19 cellular contexts compared by ENCODE assay signal in the genomic region with DNA sequence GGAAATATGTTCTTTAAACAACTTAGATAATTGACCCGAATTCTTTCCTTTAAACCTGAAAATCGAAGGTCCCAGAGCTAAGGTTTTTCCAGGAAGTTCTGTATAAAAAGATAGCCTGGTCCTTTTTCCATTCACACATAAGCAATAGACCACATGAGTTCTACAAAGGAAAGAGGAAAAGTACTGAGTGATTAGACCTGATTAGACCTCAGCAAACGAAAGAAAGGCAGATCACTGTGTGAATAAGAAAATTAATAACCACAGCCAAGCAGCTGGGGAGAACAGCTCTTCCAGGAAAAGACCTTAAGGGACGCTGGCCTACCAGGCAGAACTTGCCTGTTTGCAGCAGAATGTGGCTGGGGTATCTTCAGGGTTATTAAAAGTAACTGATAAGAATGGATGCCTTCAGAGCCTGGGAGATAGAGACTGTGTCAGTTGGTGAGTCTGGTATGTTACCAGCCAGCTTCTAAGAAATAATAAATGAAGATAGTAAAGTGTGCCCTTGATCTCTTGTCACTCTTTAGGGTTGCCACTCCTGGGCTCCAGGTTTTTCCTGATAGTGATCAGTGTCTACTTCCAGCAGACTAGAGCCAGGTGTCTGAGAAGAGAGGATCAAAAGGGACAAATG.
DNase-seq lines count a peak whose midpoint lies in the region; ATAC-seq, FAIRE-seq and TF ChIP-seq lines count a peak whose summit lies in the region.
"Had no signal": no experiment of that assay in that cellular context is flagged by ENCODE, and none has a peak within 500 bp of the region (broad histone marks: within the 10 kb centered on the region; RNA-seq: fewer than 3 reads in every experiment).

No MANE protein-coding gene starts in this region.

- no peaks in the 10 kb centered on the region for H3K27me3 Mint-ChIP-seq in nephron (ENCODE audit: low read depth)
- peaks cover 0 to 17% (median 7%) of the 10 kb centered on the region in 5 donors for H3K27me3 Mint-ChIP-seq in naive thymus-derived CD4-positive, alpha-beta T cell

- H3K4me1 ChIP-seq in A549 (peaks cover 37% of the 10 kb centered on the region), ascending aorta (peaks cover 5 to 30% of the 10 kb centered on the region in 2 donors), heart left ventricle (peaks cover 0 to 32% (median 13%) of the 10 kb centered on the region in 12 donors)
- no peaks in the 10 kb centered on the region for H3K4me1 ChIP-seq in naive thymus-derived CD4-positive, alpha-beta T cell (ENCODE audit: control insufficient read depth in 2 of 2, insufficient read depth in 2 of 2, low read length in 2 of 2)
- H3K4me1 ChIP-seq: prostate gland had no signal

- no peak for TF ChIP-seq POLR2A in A549 (IDR thresholded peaks at IDR 0.05; ENCODE audit: low read length)
- TF ChIP-seq POLR2A in heart left ventricle (IDR thresholded peaks at IDR 0.05) = no peak

- H3K9me3 Mint-ChIP-seq in nephron = no peaks in the 10 kb centered on the region
- H3K9me3 Mint-ChIP-seq in naive thymus-derived CD4-positive, alpha-beta T cell = peaks cover 0 to 1% (median 0%) of the 10 kb centered on the region in 11 donors
- H3K9me3 Mint-ChIP-seq: activated CD4-positive, alpha-beta T cell treated with anti-CD3 and anti-CD28 coated beads, Interleukin-2, amount 10 ng/mL, durations not matched to agents 24 days and 14 days; activated naive CD8-positive, alpha-beta T cell treated with anti-CD3 and anti-CD28 coated beads, Interleukin-2, amount 50 U/mL, for 24 hours; CD8-positive, alpha-beta T cell had no signal

- no peak for DNase-seq in A549 (ENCODE audit: low read depth in 1 of 2, low spot score in 1 of 2)
- DNase-seq in ascending aorta (ENCODE audit: low spot score in 2 of 2) = no peak
- no peak for DNase-seq in heart left ventricle
- no peak for DNase-seq in activated CD4-positive, CD25-positive, alpha-beta regulatory T cell treated with anti-CD3 and anti-CD28 coated beads, Interleukin-2, amount 50 U/mL, for 72 hours
- DNase-seq in DMS114 treated with DMSO at 0.1 percent for 48 hours (lab: John Stamatoyannopoulos, UW; ENCODE audit: unreplicated experiment) = no peak
- no peak for DNase-seq in naive thymus-derived CD4-positive, alpha-beta T cell
- no peak for DNase-seq in NCI-H2196 treated with DMSO at 0.1 percent for 48 hours (lab: John Stamatoyannopoulos, UW; ENCODE audit: unreplicated experiment)
- DNase-seq: activated CD4-positive, alpha-beta T cell treated with anti-CD3 and anti-CD28 coated beads, Interleukin-2, amount 10 ng/mL, durations not matched to agents 24 days and 14 days; activated naive CD8-positive, alpha-beta T cell treated with anti-CD3 and anti-CD28 coated beads, Interleukin-2, amount 50 U/mL, for 24 hours; activated T-cell treated with anti-CD3 and anti-CD28 coated beads, Interleukin-2, amount 50 U/mL, for 1 hour; CD8-positive, alpha-beta T cell; foreskin fibroblast; GDM1; NCI-H2081 treated with DMSO at 0.1 percent for 48 hours; NCI-H82; T-helper 2 cell; upper lobe of right lung had no signal

- H3K27ac Mint-ChIP-seq in nephron = peak overlapping the region in 2 of 3 experiments; percentile 28 to 61
- no peak overlapping the region for H3K27ac Mint-ChIP-seq in naive thymus-derived CD4-positive, alpha-beta T cell
- H3K27ac Mint-ChIP-seq: activated CD4-positive, alpha-beta T cell treated with anti-CD3 and anti-CD28 coated beads, Interleukin-2, amount 10 ng/mL, durations not matched to agents 24 days and 14 days; activated naive CD8-positive, alpha-beta T cell treated with anti-CD3 and anti-CD28 coated beads, Interleukin-2, amount 50 U/mL, for 24 hours; CD8-positive, alpha-beta T cell had no signal

- WGBS in A549 (ENCODE audit: missing lambda C conversion rate) = 80% methylated on average over 4 of the region's 4 CpGs
- WGBS in heart left ventricle, 4 donors = 31 to 38% (median 34%) methylated on average over 4 of the region's 4 CpGs

- peaks cover 32% of the 10 kb centered on the region for H3K4me1 Mint-ChIP-seq in nephron
- H3K4me1 Mint-ChIP-seq in naive thymus-derived CD4-positive, alpha-beta T cell = no peaks in the 10 kb centered on the region
- H3K4me1 Mint-ChIP-seq: activated CD4-positive, alpha-beta T cell treated with anti-CD3 and anti-CD28 coated beads, Interleukin-2, amount 10 ng/mL, durations not matched to agents 24 days and 14 days; activated naive CD8-positive, alpha-beta T cell treated with anti-CD3 and anti-CD28 coated beads, Interleukin-2, amount 50 U/mL, for 24 hours had no signal

- no peaks in the 10 kb centered on the region for H3K27me3 ChIP-seq in ascending aorta
- no peaks in the 10 kb centered on the region for H3K27me3 ChIP-seq in heart left ventricle
- no peaks in the 10 kb centered on the region for H3K27me3 ChIP-seq in naive thymus-derived CD4-positive, alpha-beta T cell (ENCODE audit: control insufficient read depth in 2 of 2, insufficient read depth in 2 of 2, low read length in 2 of 2)
- H3K27me3 ChIP-seq: upper lobe of right lung had no signal

- no peak for ATAC-seq in A549
- peak; percentile 18 to 62 (median 43) for ATAC-seq in heart left ventricle
- no peak for ATAC-seq in naive thymus-derived CD4-positive, alpha-beta T cell
- ATAC-seq: activated naive CD8-positive, alpha-beta T cell treated with anti-CD3 and anti-CD28 coated beads, Interleukin-2, amount 50 U/mL, for 24 hours; CD8-positive, alpha-beta T cell; upper lobe of right lung had no signal

- TF ChIP-seq CTCF in A549 (IDR thresholded peaks at IDR 0.05) = no peak
- TF ChIP-seq CTCF in ascending aorta (IDR thresholded peaks at IDR 0.05) = no peak
- no peak for TF ChIP-seq CTCF in heart left ventricle (IDR thresholded peaks at IDR 0.05)
- no peak for TF ChIP-seq CTCF in nephron (IDR thresholded peaks at IDR 0.05; ENCODE audit: unreplicated experiment in 3 of 3)

- H3K4me3 ChIP-seq in A549 (no peak overlapping the region), ascending aorta (no peak overlapping the region), heart left ventricle (no peak overlapping the region)
- no peak overlapping the region for H3K4me3 ChIP-seq in naive thymus-derived CD4-positive, alpha-beta T cell (ENCODE audit: low read length)
- H3K4me3 ChIP-seq: prostate gland, upper lobe of right lung had no signal

- POLR2A ChIA-PET in A549 (lab: Yijun Ruan, JAX) = no interaction called here
- POLR2A ChIA-PET in naive thymus-derived CD4-positive, alpha-beta T cell (lab: Charles Lee) = no interaction called here

- no peak for FAIRE-seq in A549 (lab: Jason Lieb, UNC)

- no peak overlapping the region for H3K4me3 Mint-ChIP-seq in nephron
- no peak overlapping the region for H3K4me3 Mint-ChIP-seq in naive thymus-derived CD4-positive, alpha-beta T cell
- H3K4me3 Mint-ChIP-seq: activated CD4-positive, alpha-beta T cell treated with anti-CD3 and anti-CD28 coated beads, Interleukin-2, amount 10 ng/mL, durations not matched to agents 24 days and 14 days; activated naive CD8-positive, alpha-beta T cell treated with anti-CD3 and anti-CD28 coated beads, Interleukin-2, amount 50 U/mL, for 24 hours; CD8-positive, alpha-beta T cell had no signal

- H3K36me3 Mint-ChIP-seq in nephron (ENCODE audit: low read depth) = no peaks in the 10 kb centered on the region
- H3K36me3 Mint-ChIP-seq in naive thymus-derived CD4-positive, alpha-beta T cell = no peaks in the 10 kb centered on the region
- H3K36me3 Mint-ChIP-seq: CD8-positive, alpha-beta T cell had no signal

- H3K27ac ChIP-seq in A549 (peak overlapping the region; percentile 74 to 99; a peak in 5 of 6 replicates), ascending aorta (peak overlapping the region; percentile 52 to 58), heart left ventricle (peak overlapping the region in 10 of 12 donors; percentile 39 to 71 (median 54))
- no peak overlapping the region for H3K27ac ChIP-seq in naive thymus-derived CD4-positive, alpha-beta T cell (ENCODE audit: low read depth, low read length)
- H3K27ac ChIP-seq: prostate gland had no signal

- intact Hi-C loops in ascending aorta (cut with DNase I) (no loop called here), heart left ventricle (cut with DNase I) (no loop called here)
- intact Hi-C loops in naive thymus-derived CD4-positive, alpha-beta T cell (cut with micrococcal nuclease) = no loop called here

- no peak for TF ChIP-seq EP300 in A549 (IDR thresholded peaks at IDR 0.05)

- CTCF ChIA-PET in A549 (lab: Yijun Ruan, JAX) = interaction anchor here (1.0 to 2.2 kb wide), 3 partner anchors 24 to 124 kb away, joined by 3 to 5 read pairs (median 5); no protein-coding TSS in a partner anchor
- CTCF ChIA-PET in naive thymus-derived CD4-positive, alpha-beta T cell (lab: Charles Lee) = no interaction called here

- H3K36me3 ChIP-seq in ascending aorta (peaks cover 41 to 72% of the 10 kb centered on the region in 2 donors), heart left ventricle (no peaks in the 10 kb centered on the region)
- H3K36me3 ChIP-seq in naive thymus-derived CD4-positive, alpha-beta T cell (ENCODE audit: control insufficient read depth in 2 of 3, insufficient read depth in 3 of 3, low read length in 3 of 3) = no peaks in the 10 kb centered on the region
- H3K36me3 ChIP-seq: prostate gland, upper lobe of right lung had no signal

- no peak overlapping the region for H3K4me2 ChIP-seq in A549

- H3K9me3 ChIP-seq in A549 = no peaks in the 10 kb centered on the region
- H3K9me3 ChIP-seq in ascending aorta = no peaks in the 10 kb centered on the region
- H3K9me3 ChIP-seq in heart left ventricle = no peaks in the 10 kb centered on the region
- no peaks in the 10 kb centered on the region for H3K9me3 ChIP-seq in naive thymus-derived CD4-positive, alpha-beta T cell (ENCODE audit: control insufficient read depth in 2 of 3, low read length in 3 of 3)
- H3K9me3 ChIP-seq: prostate gland, upper lobe of right lung had no signal

- no peak for TF ChIP-seq RAD21 in A549 (conservative IDR thresholded peaks at IDR 0.05 in 1 of 2, IDR thresholded peaks at IDR 0.05 in 1 of 2)

TF ChIP-seq in A549, 52 proteins besides CTCF, POLR2A, EP300 and RAD21:
- TF ChIP-seq FOXS1 (CRISPR knock-in tag; IDR thresholded peaks at IDR 0.05) (no peak), CBX2 (IDR thresholded peaks at IDR 0.05; ENCODE audit: borderline replicate concordance, low read depth) (no peak), KDM5A (IDR thresholded peaks at IDR 0.05) (no peak), JUNB (IDR thresholded peaks at IDR 0.05) (no peak), PHF8 (IDR thresholded peaks at IDR 0.05; ENCODE audit: borderline replicate concordance, low read depth) (no peak), SREBF2 (IDR thresholded peaks at IDR 0.05) (no peak), FOSB (CRISPR knock-in tag; IDR thresholded peaks at IDR 0.05) (no peak), HOXB13 (CRISPR knock-in tag; IDR thresholded peaks at IDR 0.05; ENCODE audit: low read depth) (no peak), POLR2AphosphoS2 (conservative IDR thresholded peaks at IDR 0.05; ENCODE audit: low read length) (no peak)
- TF ChIP-seq, protein P1, sequence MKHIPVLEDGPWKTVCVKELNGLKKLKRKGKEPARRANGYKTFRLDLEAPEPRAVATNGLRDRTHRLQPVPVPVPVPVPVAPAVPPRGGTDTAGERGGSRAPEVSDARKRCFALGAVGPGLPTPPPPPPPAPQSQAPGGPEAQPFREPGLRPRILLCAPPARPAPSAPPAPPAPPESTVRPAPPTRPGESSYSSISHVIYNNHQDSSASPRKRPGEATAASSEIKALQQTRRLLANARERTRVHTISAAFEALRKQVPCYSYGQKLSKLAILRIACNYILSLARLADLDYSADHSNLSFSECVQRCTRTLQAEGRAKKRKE (CRISPR knock-in tag; IDR thresholded peaks at IDR 0.05; ENCODE audit: low read depth) = no peak

Comparison
In these comparisons a context has a peak if more than half of its experiments do, and no peak if none do; other contexts are left out.
1. ATAC-seq: peak in heart left ventricle (4 of 4); none in A549 (0 of 2) and naive thymus-derived CD4-positive, alpha-beta T cell (single experiment).
2. H3K27ac Mint-ChIP-seq: peak in nephron (2 of 3); none in naive thymus-derived CD4-positive, alpha-beta T cell (0 of 9).